Comparison of ENCODE assay signal across 13 cellular contexts in genomic region chr2:217014298-217015116, GRCh38.
DNase-seq lines count a peak whose midpoint lies in the region; ATAC-seq and TF ChIP-seq lines count a peak whose summit lies in the region.
"Had no signal": no experiment of that assay in that cellular context is flagged by ENCODE, and none has a peak within 500 bp of the region (broad histone marks: within the 10 kb centered on the region; RNA-seq: fewer than 3 reads in every experiment).

No MANE protein-coding gene starts in this region.

- TF ChIP-seq CTCF in esophagus muscularis mucosa (IDR thresholded peaks at IDR 0.05), result no peak

- no peaks in the 10 kb centered on the region for H3K36me3 ChIP-seq in esophagus muscularis mucosa

- TF ChIP-seq POLR2A in esophagus muscularis mucosa (IDR thresholded peaks at IDR 0.05; ENCODE audit: low read depth), result no peak

- no peaks in the 10 kb centered on the region for H3K27me3 ChIP-seq in esophagus muscularis mucosa

- no peaks in the 10 kb centered on the region for H3K9me3 ChIP-seq in esophagus muscularis mucosa

- ATAC-seq in HG02678 (IDR thresholded peaks at IDR 0.05; ENCODE audit: unreplicated experiment), result no peak

- no peaks in the 10 kb centered on the region for H3K4me1 ChIP-seq in esophagus muscularis mucosa

- no peak overlapping the region for H3K27ac ChIP-seq in esophagus muscularis mucosa (replicated peaks in 1 of 4)
- H3K27ac ChIP-seq: C4-2B had no signal

- intact Hi-C loops in esophagus muscularis mucosa (cut with DNase I), result no loop called here

- DNase-seq in NCI-H510A treated with DMSO at 0.1 percent for 48 hours (lab: John Stamatoyannopoulos, UW) (peak; percentile 23), NCI-H510A (lab: John Stamatoyannopoulos, UW) (no peak), NCI-H187 (lab: John Stamatoyannopoulos, UW) (peak; percentile 4 to 19), esophagus muscularis mucosa (ENCODE audit: extremely low spot score) (peak; percentile 55), NCI-H1092 (lab: John Stamatoyannopoulos, UW) (no peak), OCI-M1 (lab: John Stamatoyannopoulos, UW) (no peak)
- DNase-seq: ACHN; CD4-positive, alpha-beta memory T cell; DMS79; EL; H7 had no signal

- 96% methylated on average over 6 of the region's 6 CpGs for WGBS in esophagus muscularis mucosa

- no peak for TF ChIP-seq EP300 in esophagus muscularis mucosa (IDR thresholded peaks at IDR 0.05)

- no peak overlapping the region for H3K4me3 ChIP-seq in esophagus muscularis mucosa

Comparison
In these comparisons a context has a peak if more than half of its experiments do, and no peak if none do; other contexts are left out.
1. DNase-seq: peak in NCI-H510A treated with DMSO at 0.1 percent for 48 hours (single experiment), NCI-H187 (2 of 2) and esophagus muscularis mucosa (single experiment); none in NCI-H510A (single experiment), NCI-H1092 (single experiment) and OCI-M1 (single experiment).